In genomic region chr15:67065531-67066005, GRCh38 we compare ENCODE assay signal across 8 cellular contexts. TPM values are rescaled to one million over a fixed set of nuclear protein-coding genes. Genes with fewer than 3 reads are reported as not detected.
A peak's percentile ranks its signal among the peaks of the same experiment; 100 is the strongest.
DNase-seq lines count a peak whose midpoint lies in the region; ATAC-seq, FAIRE-seq and TF ChIP-seq lines count a peak whose summit lies in the region.

Gene SMAD3 (plus strand): TSS chr15:67065602. CDS start chr15:67066155, 553 bp downstream.

- intact Hi-C loops in natural killer cell (cut with micrococcal nuclease), result loop anchor here (2.0 to 5.0 kb wide), 2 partner anchors 57 to 189 kb away; partner anchors contain the start of genes AAGAB and IQCH

- DNase-seq in AG09309 (ENCODE audit: low read depth), result peak; percentile 89
- DNase-seq in RCC 7860 (ENCODE audit: low spot score), result peak; percentile 87
- peak; percentile 63 for DNase-seq in activated T-helper 9 cell treated with anti-CD3 and anti-CD28 coated beads, Interleukin-2, amount 50 U/mL, for 16 hours (ENCODE audit: low read depth)
- peak; percentile 94 for DNase-seq in fibroblast of peridontal ligament (ENCODE audit: extremely low read depth)
- peak; percentile 64 for DNase-seq in natural killer cell
- DNase-seq in stimulated activated naive CD8-positive, alpha-beta T cell treated with anti-CD3 and anti-CD28 coated beads, Interleukin-15, Interleukin-2, amounts not matched to agents 100 U/mL and 50 U/mL, for 24 hours, result peak; percentile 81

- peak within 1 kb of the TSS; percentile 61 to 92 for H3K27ac Mint-ChIP-seq in natural killer cell

- peaks cover 46 to 50% of the 10 kb centered on the region in 2 donors for H3K4me1 Mint-ChIP-seq in natural killer cell

- TF ChIP-seq CTCF in AG09309 (IDR thresholded peaks at IDR 0.05; ENCODE audit: control insufficient read depth, insufficient read depth, low read depth, low read length, missing control alignments) (no peak), natural killer cell (IDR thresholded peaks at IDR 0.05) (no peak)

- H3K9me3 Mint-ChIP-seq in natural killer cell, result no peaks in the 10 kb centered on the region

- H3K36me3 Mint-ChIP-seq in natural killer cell, result no peaks in the 10 kb centered on the region

- peak within 1 kb of the TSS; percentile 93 for H3K4me3 Mint-ChIP-seq in natural killer cell

- peak within 1 kb of the TSS; percentile 96 for H3K4me3 ChIP-seq in AG09309 (ENCODE audit: control insufficient read depth, low read depth, low read length)

- no peaks in the 10 kb centered on the region for H3K27me3 Mint-ChIP-seq in natural killer cell (ENCODE audit: low read depth in 2 of 2)

- ATAC-seq in GM18907 (IDR thresholded peaks at IDR 0.05; ENCODE audit: unreplicated experiment) (peak; percentile 57), HG03342 (IDR thresholded peaks at IDR 0.05; ENCODE audit: unreplicated experiment) (peak; percentile 56), natural killer cell (peak; percentile 52 to 75 (median 69))
- peak; percentile 44 for ATAC-seq in stimulated activated naive CD8-positive, alpha-beta T cell treated with anti-CD3 and anti-CD28 coated beads, Interleukin-15, Interleukin-2, amounts not matched to agents 100 U/mL and 50 U/mL, for 24 hours

- no peak for FAIRE-seq in RCC 7860 (lab: Jason Lieb, UNC)

RNA-seq across cellular contexts. Expression of gene SMAD3, which starts in this region (rescaled TPM):
- 10 to 100 TPM; 47.1 to 72.6 (median 63.0) TPM for total RNA-seq in natural killer cell

Comparison
In these comparisons a context has a peak if more than half of its experiments do, and no peak if none do; other contexts are left out.
1. Peak in every context shown above with its lines: DNase-seq, ATAC-seq and H3K4me3 ChIP-seq.